ENCODE assay signal across 1 cellular context in the genomic region with DNA sequence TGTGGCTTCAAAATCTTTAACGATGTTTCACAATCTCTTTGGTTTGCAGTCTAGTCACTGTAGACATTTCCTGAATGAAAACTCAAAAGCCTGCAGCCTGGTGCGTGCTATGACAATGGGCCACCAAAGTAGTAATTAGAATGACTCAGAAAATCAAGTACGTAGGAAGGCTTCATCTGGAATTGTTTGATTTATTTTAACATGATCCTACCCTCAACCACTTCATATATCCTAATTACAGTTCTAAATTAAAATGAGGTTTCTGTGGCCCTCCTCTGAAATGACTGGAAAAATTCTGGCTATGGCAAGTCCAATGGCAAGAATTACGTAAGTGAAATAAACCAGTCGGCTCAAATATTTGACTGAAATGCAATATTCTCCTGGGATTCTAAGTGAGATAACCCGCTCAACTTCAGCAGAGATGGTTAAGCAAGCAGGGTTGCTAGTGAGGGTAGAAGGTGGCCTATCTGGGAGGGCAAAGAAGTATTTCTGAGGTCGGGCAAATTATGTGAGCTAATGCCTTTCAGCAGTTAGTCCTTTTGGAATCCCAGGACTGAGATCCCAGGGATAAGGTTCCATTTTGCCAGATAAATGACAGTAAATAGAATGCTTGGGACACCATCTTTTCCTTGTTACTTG.
TF ChIP-seq lines count a peak whose summit lies in the region.

No MANE protein-coding gene starts in this region.

TF ChIP-seq in GM23338, 12 proteins besides CTCF, POLR2A, EP300 and RAD21 (continued from another document):
- TF ChIP-seq, protein P1, sequence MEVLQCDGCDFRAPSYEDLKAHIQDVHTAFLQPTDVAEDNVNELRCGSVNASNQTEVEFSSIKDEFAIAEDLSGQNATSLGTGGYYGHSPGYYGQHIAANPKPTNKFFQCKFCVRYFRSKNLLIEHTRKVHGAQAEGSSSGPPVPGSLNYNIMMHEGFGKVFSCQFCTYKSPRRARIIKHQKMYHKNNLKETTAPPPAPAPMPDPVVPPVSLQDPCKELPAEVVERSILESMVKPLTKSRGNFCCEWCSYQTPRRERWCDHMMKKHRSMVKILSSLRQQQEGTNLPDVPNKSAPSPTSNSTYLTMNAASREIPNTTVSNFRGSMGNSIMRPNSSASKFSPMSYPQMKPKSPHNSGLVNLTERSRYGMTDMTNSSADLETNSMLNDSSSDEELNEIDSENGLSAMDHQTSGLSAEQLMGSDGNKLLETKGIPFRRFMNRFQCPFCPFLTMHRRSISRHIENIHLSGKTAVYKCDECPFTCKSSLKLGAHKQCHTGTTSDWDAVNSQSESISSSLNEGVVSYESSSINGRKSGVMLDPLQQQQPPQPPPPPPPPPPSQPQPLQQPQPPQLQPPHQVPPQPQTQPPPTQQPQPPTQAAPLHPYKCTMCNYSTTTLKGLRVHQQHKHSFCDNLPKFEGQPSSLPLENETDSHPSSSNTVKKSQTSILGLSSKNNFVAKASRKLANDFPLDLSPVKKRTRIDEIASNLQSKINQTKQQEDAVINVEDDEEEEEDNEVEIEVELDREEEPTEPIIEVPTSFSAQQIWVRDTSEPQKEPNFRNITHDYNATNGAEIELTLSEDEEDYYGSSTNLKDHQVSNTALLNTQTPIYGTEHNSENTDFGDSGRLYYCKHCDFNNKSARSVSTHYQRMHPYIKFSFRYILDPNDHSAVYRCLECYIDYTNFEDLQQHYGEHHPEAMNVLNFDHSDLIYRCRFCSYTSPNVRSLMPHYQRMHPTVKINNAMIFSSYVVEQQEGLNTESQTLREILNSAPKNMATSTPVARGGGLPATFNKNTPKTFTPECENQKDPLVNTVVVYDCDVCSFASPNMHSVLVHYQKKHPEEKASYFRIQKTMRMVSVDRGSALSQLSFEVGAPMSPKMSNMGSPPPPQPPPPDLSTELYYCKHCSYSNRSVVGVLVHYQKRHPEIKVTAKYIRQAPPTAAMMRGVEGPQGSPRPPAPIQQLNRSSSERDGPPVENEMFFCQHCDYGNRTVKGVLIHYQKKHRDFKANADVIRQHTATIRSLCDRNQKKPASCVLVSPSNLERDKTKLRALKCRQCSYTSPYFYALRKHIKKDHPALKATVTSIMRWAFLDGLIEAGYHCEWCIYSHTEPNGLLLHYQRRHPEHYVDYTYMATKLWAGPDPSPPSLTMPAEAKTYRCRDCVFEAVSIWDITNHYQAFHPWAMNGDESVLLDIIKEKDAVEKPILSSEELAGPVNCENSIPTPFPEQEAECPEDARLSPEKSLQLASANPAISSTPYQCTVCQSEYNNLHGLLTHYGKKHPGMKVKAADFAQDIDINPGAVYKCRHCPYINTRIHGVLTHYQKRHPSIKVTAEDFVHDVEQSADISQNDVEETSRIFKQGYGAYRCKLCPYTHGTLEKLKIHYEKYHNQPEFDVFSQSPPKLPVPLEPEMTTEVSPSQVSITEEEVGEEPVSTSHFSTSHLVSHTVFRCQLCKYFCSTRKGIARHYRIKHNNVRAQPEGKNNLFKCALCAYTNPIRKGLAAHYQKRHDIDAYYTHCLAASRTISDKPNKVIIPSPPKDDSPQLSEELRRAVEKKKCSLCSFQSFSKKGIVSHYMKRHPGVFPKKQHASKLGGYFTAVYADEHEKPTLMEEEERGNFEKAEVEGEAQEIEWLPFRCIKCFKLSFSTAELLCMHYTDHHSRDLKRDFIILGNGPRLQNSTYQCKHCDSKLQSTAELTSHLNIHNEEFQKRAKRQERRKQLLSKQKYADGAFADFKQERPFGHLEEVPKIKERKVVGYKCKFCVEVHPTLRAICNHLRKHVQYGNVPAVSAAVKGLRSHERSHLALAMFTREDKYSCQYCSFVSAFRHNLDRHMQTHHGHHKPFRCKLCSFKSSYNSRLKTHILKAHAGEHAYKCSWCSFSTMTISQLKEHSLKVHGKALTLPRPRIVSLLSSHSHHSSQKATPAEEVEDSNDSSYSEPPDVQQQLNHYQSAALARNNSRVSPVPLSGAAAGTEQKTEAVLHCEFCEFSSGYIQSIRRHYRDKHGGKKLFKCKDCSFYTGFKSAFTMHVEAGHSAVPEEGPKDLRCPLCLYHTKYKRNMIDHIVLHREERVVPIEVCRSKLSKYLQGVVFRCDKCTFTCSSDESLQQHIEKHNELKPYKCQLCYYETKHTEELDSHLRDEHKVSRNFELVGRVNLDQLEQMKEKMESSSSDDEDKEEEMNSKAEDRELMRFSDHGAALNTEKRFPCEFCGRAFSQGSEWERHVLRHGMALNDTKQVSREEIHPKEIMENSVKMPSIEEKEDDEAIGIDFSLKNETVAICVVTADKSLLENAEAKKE (CRISPR knock-in tag; IDR thresholded peaks at IDR 0.05) = no peak
- TF ChIP-seq CREB1 (CRISPR knock-in tag; IDR thresholded peaks at IDR 0.05; ENCODE audit: low read depth) = no peak
- no peak for TF ChIP-seq POLR2AphosphoS5 (IDR thresholded peaks at IDR 0.05; ENCODE audit: low read depth)
- TF ChIP-seq EZH2phosphoT487 (IDR thresholded peaks at IDR 0.05; ENCODE audit: unreplicated experiment) = no peak
- TF ChIP-seq EZH2 (IDR thresholded peaks at IDR 0.05; ENCODE audit: low read depth, unreplicated experiment) = no peak
- no peak for TF ChIP-seq ZNF114 (CRISPR knock-in tag; IDR thresholded peaks at IDR 0.05)
- TF ChIP-seq REST (IDR thresholded peaks at IDR 0.05; ENCODE audit: unreplicated experiment) = no peak
- no peak for TF ChIP-seq STAT1 (IDR thresholded peaks at IDR 0.05; ENCODE audit: unreplicated experiment)
- TF ChIP-seq JUNB (IDR thresholded peaks at IDR 0.05; ENCODE audit: unreplicated experiment) = no peak
- no peak for TF ChIP-seq NANOG (IDR thresholded peaks at IDR 0.05; ENCODE audit: borderline replicate concordance)
TF ChIP-seq in GM23338: peak in this region for 0.
